Comparison of ENCODE assay signal across 13 cellular contexts in genomic region chr11:64881476-64881875, GRCh38. TPM values are rescaled to one million over a fixed set of nuclear protein-coding genes. Genes with fewer than 3 reads are reported as not detected.
DNase-seq lines count a peak whose midpoint lies in the region; ATAC-seq and TF ChIP-seq lines count a peak whose summit lies in the region.
"Had no signal": no experiment of that assay in that cellular context is flagged by ENCODE, and none has a peak within 500 bp of the region (broad histone marks: within the 10 kb centered on the region; RNA-seq: fewer than 3 reads in every experiment).

No MANE protein-coding gene starts in this region.

- H3K9ac ChIP-seq in mesenchymal stem cell (ENCODE audit: low read length) = no peak overlapping the region
- H3K9ac ChIP-seq: parathyroid adenoma had no signal

- no peak overlapping the region for H3K18ac ChIP-seq in mesenchymal stem cell (ENCODE audit: low read depth in 1 of 2, low read length in 2 of 2)

- H2BK5ac ChIP-seq in mesenchymal stem cell (ENCODE audit: low read depth, low read length, poor library complexity, severe bottlenecking) = no peak overlapping the region

- CTCF ChIA-PET in activated CD4-positive, alpha-beta memory T cell treated with anti-CD3 and anti-CD28 coated beads for 36 hours (lab: Charles Lee) = interaction anchor here (1.4 to 29.7 kb wide), 2 partner anchors 13 to 25 kb away, joined by 4 to 1198 read pairs; partner anchors contain the start of gene CDC42BPG

- POLR2A ChIA-PET in activated CD4-positive, alpha-beta memory T cell treated with anti-CD3 and anti-CD28 coated beads for 36 hours (lab: Charles Lee) = interaction anchor here (14.6 kb wide), 1 partner anchor 21 kb away, joined by 460 read pairs; no protein-coding TSS in a partner anchor

- H3K14ac ChIP-seq in mesenchymal stem cell (ENCODE audit: low read length in 2 of 2) = no peak overlapping the region

- peaks cover 3% of the 10 kb centered on the region for H3K79me1 ChIP-seq in mesenchymal stem cell (replicated peaks; ENCODE audit: low read length, poor library complexity, severe bottlenecking)

- H3K4me3 Mint-ChIP-seq in activated CD4-positive, alpha-beta memory T cell treated with anti-CD3 and anti-CD28 coated beads for 36 hours = no peak overlapping the region

- peak overlapping the region; percentile 37 for H4K91ac ChIP-seq in mesenchymal stem cell (ENCODE audit: low read length)

- no peak overlapping the region for H3K23ac ChIP-seq in mesenchymal stem cell (ENCODE audit: low read length in 2 of 2)

- no peak overlapping the region for H2AK5ac ChIP-seq in mesenchymal stem cell (ENCODE audit: low read length, severe bottlenecking)

- H4K8ac ChIP-seq in mesenchymal stem cell (ENCODE audit: low read length) = peak overlapping the region; percentile 20

- 78 to 83% methylated on average over 8 of the region's 8 CpGs for WGBS in heart right ventricle, 2 donors
- WGBS in mesenchymal stem cell = 94% methylated on average over 8 of the region's 8 CpGs

- intact Hi-C loops in left ventricle myocardium inferior (cut with micrococcal nuclease) = no loop called here
- intact Hi-C loops in heart right ventricle (cut with DNase I) = loop anchor here in 1 of 10 donors (10.0 kb wide), 1 partner anchor 1113 kb away; no protein-coding TSS in a partner anchor
- intact Hi-C loops in activated CD4-positive, alpha-beta memory T cell treated with anti-CD3 and anti-CD28 coated beads for 36 hours (cut with micrococcal nuclease) = no loop called here

- no peak overlapping the region for H2BK12ac ChIP-seq in mesenchymal stem cell (ENCODE audit: low read length in 2 of 2)

- ATAC-seq in heart right ventricle (no peak), HG02759 (IDR thresholded peaks at IDR 0.05; ENCODE audit: unreplicated experiment) (no peak), GM21360 (IDR thresholded peaks at IDR 0.05; ENCODE audit: unreplicated experiment) (no peak), HG02571 (IDR thresholded peaks at IDR 0.05; ENCODE audit: unreplicated experiment) (no peak)

- H3K36me3 Mint-ChIP-seq in activated CD4-positive, alpha-beta memory T cell treated with anti-CD3 and anti-CD28 coated beads for 36 hours = peaks cover 15% of the 10 kb centered on the region

- H3K4me1 ChIP-seq in left ventricle myocardium inferior (peaks cover 46% of the 10 kb centered on the region), heart right ventricle (peaks cover 4 to 59% (median 31%) of the 10 kb centered on the region in 9 donors), mesenchymal stem cell (ENCODE audit: control insufficient read depth, insufficient read depth, low read depth, low read length) (peaks cover 12% of the 10 kb centered on the region)

- no peaks in the 10 kb centered on the region for H3K27me3 ChIP-seq in left ventricle myocardium inferior (ENCODE audit: low read depth)
- no peaks in the 10 kb centered on the region for H3K27me3 ChIP-seq in heart right ventricle
- no peaks in the 10 kb centered on the region for H3K27me3 ChIP-seq in mesenchymal stem cell (ENCODE audit: control insufficient read depth in 1 of 2, insufficient read depth in 1 of 2, low read length in 2 of 2)

- H2BK15ac ChIP-seq in mesenchymal stem cell (ENCODE audit: low read depth, poor library complexity, severe bottlenecking) = no peak overlapping the region

- no peak for DNase-seq in left ventricle myocardium inferior
- DNase-seq in heart right ventricle = no peak
- no peak for DNase-seq in activated CD4-positive, alpha-beta memory T cell treated with anti-CD3 and anti-CD28 coated beads for 36 hours
- DNase-seq in mesenchymal stem cell = no peak
- DNase-seq in NCI-H187 treated with DMSO at 0.1 percent for 48 hours (lab: John Stamatoyannopoulos, UW) = no peak
- DNase-seq: head of caudate nucleus, NCI-H446 treated with DMSO at 0.1 percent for 48 hours had no signal

- no peak overlapping the region for H2BK120ac ChIP-seq in mesenchymal stem cell (ENCODE audit: low read depth, low read length)

- no peaks in the 10 kb centered on the region for H3K9me3 ChIP-seq in left ventricle myocardium inferior (replicated peaks)
- no peaks in the 10 kb centered on the region for H3K9me3 ChIP-seq in heart right ventricle
- H3K9me3 ChIP-seq in mesenchymal stem cell (ENCODE audit: control insufficient read depth, low read length) = no peaks in the 10 kb centered on the region

- H3K27ac ChIP-seq in left ventricle myocardium inferior (replicated peaks) (peak overlapping the region; percentile 94), heart right ventricle (peak overlapping the region in 5 of 10 donors; percentile 82 to 96 (median 94)), mesenchymal stem cell (ENCODE audit: low read length, poor library complexity, severe bottlenecking) (no peak overlapping the region)
- H3K27ac ChIP-seq: C4-2B had no signal

- no peak overlapping the region for H3K4me3 ChIP-seq in left ventricle myocardium inferior
- no peak overlapping the region for H3K4me3 ChIP-seq in heart right ventricle
- no peak overlapping the region for H3K4me3 ChIP-seq in mesenchymal stem cell (ENCODE audit: insufficient read depth in 1 of 2, low read depth in 1 of 2, low read length in 2 of 2)

- no peaks in the 10 kb centered on the region for H3K9me3 Mint-ChIP-seq in activated CD4-positive, alpha-beta memory T cell treated with anti-CD3 and anti-CD28 coated beads for 36 hours

- TF ChIP-seq CTCF in left ventricle myocardium inferior (IDR thresholded peaks at IDR 0.05; ENCODE audit: borderline replicate concordance) (no peak), heart right ventricle (IDR thresholded peaks at IDR 0.05) (no peak)

- no peaks in the 10 kb centered on the region for H3K27me3 Mint-ChIP-seq in activated CD4-positive, alpha-beta memory T cell treated with anti-CD3 and anti-CD28 coated beads for 36 hours

- peaks cover 47% of the 10 kb centered on the region for H3K4me1 Mint-ChIP-seq in activated CD4-positive, alpha-beta memory T cell treated with anti-CD3 and anti-CD28 coated beads for 36 hours (ENCODE audit: low read depth)

- H3K4ac ChIP-seq in mesenchymal stem cell (ENCODE audit: low read depth in 1 of 2, low read length in 2 of 2) = no peak overlapping the region

- peak overlapping the region; percentile 63 for H3K27ac Mint-ChIP-seq in activated CD4-positive, alpha-beta memory T cell treated with anti-CD3 and anti-CD28 coated beads for 36 hours

- no peak overlapping the region for H3K4me2 ChIP-seq in mesenchymal stem cell (ENCODE audit: low read length, poor library complexity, severe bottlenecking)

- H3K36me3 ChIP-seq in left ventricle myocardium inferior (no peaks in the 10 kb centered on the region), heart right ventricle (no peaks in the 10 kb centered on the region), mesenchymal stem cell (ENCODE audit: control insufficient read depth in 1 of 2, insufficient read depth in 2 of 2, low read depth in 1 of 2, low read length in 2 of 2) (no peaks in the 10 kb centered on the region)

- H2AFZ ChIP-seq in mesenchymal stem cell (ENCODE audit: low read depth, low read length) = no peak overlapping the region
- H2AFZ ChIP-seq: parathyroid adenoma had no signal

RNA-seq across cellular contexts. Expression of gene EHD1, which starts 3.1 kb away (rescaled TPM):
- total RNA-seq in left ventricle myocardium inferior = 40.3 TPM
- total RNA-seq in heart right ventricle = 10 to 100 TPM; 30.7 to 73.1 (median 43.9) TPM
- polyA plus RNA-seq in heart right ventricle = 10 to 100 TPM; 26.0 to 39.7 TPM
- 100 to 1,000 TPM; 103 to 113 TPM for total RNA-seq in activated CD4-positive, alpha-beta memory T cell treated with anti-CD3 and anti-CD28 coated beads for 36 hours
- polyA plus RNA-seq in mesenchymal stem cell (2013, experiment 1 of 2) = 57.6 TPM
- polyA plus RNA-seq in mesenchymal stem cell (2013, experiment 2 of 2) = 57.2 TPM

RNA-seq across cellular contexts. Expression of gene ATG2A, which starts 35.5 kb away (rescaled TPM):
- total RNA-seq in left ventricle myocardium inferior = 13.1 TPM
- 10 to 100 TPM; 12.4 to 17.7 (median 16.0) TPM for total RNA-seq in heart right ventricle
- 10 to 100 TPM; 14.8 to 18.6 TPM for polyA plus RNA-seq in heart right ventricle
- total RNA-seq in activated CD4-positive, alpha-beta memory T cell treated with anti-CD3 and anti-CD28 coated beads for 36 hours = 10 to 100 TPM; 20.2 to 20.5 TPM
- 6.2 TPM for polyA plus RNA-seq in mesenchymal stem cell (2013, experiment 1 of 2)
- polyA plus RNA-seq in mesenchymal stem cell (2013, experiment 2 of 2) = 6.0 TPM

RNA-seq across cellular contexts. Expression of gene CDC42BPG, which starts 37.0 kb away (rescaled TPM):
- total RNA-seq in left ventricle myocardium inferior = 1.1 TPM
- total RNA-seq in heart right ventricle = 1 to 10 TPM in 1 of 10 donors, under 1 TPM in 9; 0.04 to 1.3 (median 0.27) TPM
- polyA plus RNA-seq in heart right ventricle = under 1 TPM; 0.17 to 0.37 TPM
- under 1 TPM; 0.39 to 0.69 TPM for total RNA-seq in activated CD4-positive, alpha-beta memory T cell treated with anti-CD3 and anti-CD28 coated beads for 36 hours
- 0.26 TPM for polyA plus RNA-seq in mesenchymal stem cell (2013, experiment 1 of 2)
- polyA plus RNA-seq in mesenchymal stem cell (2013, experiment 2 of 2) = 0.21 TPM

RNA-seq across cellular contexts. Expression of gene PPP2R5B, which starts 43.0 kb away (rescaled TPM):
- 22.5 TPM for total RNA-seq in left ventricle myocardium inferior
- 10 to 100 TPM; 13.4 to 29.8 (median 20.4) TPM for total RNA-seq in heart right ventricle
- 10 to 100 TPM; 26.6 to 30.8 TPM for polyA plus RNA-seq in heart right ventricle
- total RNA-seq in activated CD4-positive, alpha-beta memory T cell treated with anti-CD3 and anti-CD28 coated beads for 36 hours = 10 to 100 TPM in 1 of 2 experiments, 1 to 10 TPM in 1; 9.7 to 11.9 TPM
- 16.6 TPM for polyA plus RNA-seq in mesenchymal stem cell (2013, experiment 1 of 2)
- polyA plus RNA-seq in mesenchymal stem cell (2013, experiment 2 of 2) = 15.1 TPM

RNA-seq across cellular contexts. Expression of gene GPHA2, which starts 54.2 kb away (rescaled TPM):
- total RNA-seq in left ventricle myocardium inferior = not detected
- not detected for total RNA-seq in heart right ventricle
- polyA plus RNA-seq in heart right ventricle = not detected
- under 1 TPM in 1 of 2 experiments, not detected in 1; 0.46 TPM for total RNA-seq in activated CD4-positive, alpha-beta memory T cell treated with anti-CD3 and anti-CD28 coated beads for 36 hours
- not detected for polyA plus RNA-seq in mesenchymal stem cell (2013, experiment 1 of 2)
- polyA plus RNA-seq in mesenchymal stem cell (2013, experiment 2 of 2) = not detected
- total RNA-seq: lower leg skin had no signal
